In the genomic region with DNA sequence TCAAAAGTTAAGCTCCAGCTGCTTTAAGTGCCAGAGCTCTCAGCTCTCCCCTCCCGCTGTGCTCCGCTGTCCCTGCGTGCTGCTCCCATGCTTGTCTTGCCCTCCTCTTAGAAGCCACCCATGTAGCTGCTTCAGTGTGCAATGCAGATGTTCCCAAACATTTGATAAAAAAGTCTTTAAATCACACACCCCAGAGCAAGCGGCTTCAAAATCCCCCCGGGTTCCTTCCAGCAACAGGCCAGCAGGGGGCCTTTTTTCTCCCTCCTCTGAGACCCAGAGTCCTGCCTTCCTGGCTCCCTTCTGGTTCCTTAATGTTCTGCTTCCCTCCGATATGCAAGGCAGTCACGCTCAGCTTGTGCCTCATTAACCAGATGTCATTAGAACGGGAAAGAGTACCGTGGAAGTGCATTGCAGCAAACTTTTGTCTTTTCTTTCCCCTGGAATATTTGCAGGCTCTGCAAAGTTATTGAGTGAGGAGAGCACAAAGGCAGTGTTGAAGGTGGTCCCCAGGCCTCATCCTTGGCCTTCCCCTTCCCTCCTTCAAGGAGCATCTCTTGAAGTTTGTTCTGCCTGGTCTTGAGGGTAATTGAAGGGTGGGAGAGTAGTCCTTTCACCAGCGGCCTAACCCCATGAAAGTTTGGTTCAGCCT, we compare ENCODE assay signal across 10 cellular contexts. TPM values are rescaled to one million over a fixed set of nuclear protein-coding genes. Genes with fewer than 3 reads are reported as not detected.
A peak's percentile ranks its signal among the peaks of the same experiment; 100 is the strongest.
DNase-seq lines count a peak whose midpoint lies in the region; ATAC-seq, FAIRE-seq and TF ChIP-seq lines count a peak whose summit lies in the region.
"Had no signal": no experiment of that assay in that cellular context is flagged by ENCODE, and none has a peak within 500 bp of the region (broad histone marks: within the 10 kb centered on the region; RNA-seq: fewer than 3 reads in every experiment).

No MANE protein-coding gene starts in this region.

- H3K79me2 ChIP-seq in H1 (ENCODE audit: control insufficient read depth in 1 of 2, insufficient read depth in 2 of 2, low read length in 2 of 2): no peaks in the 10 kb centered on the region

- H3K4me2 ChIP-seq in IMR-90 (ENCODE audit: low read depth, low read length): peak overlapping the region; percentile 21; the same call in 1 of the 2 replicates
- H3K4me2 ChIP-seq in H1 (ENCODE audit: insufficient read depth in 1 of 2, low read depth in 2 of 2, low read length in 2 of 2): peak overlapping the region; percentile 15 to 29; a peak in 1 of 4 replicates

- H4K8ac ChIP-seq in IMR-90 (ENCODE audit: low read depth in 2 of 2, low read length in 2 of 2) (peak overlapping the region in 1 of 2 experiments; percentile 47; a peak in 1 of 4 replicates), H1 (ENCODE audit: extremely low read depth, insufficient read depth, low read length) (no peak overlapping the region; the same call in 1 of the 2 replicates)

- no peaks in the 10 kb centered on the region for H3K9me3 Mint-ChIP-seq in nephron
- H3K9me3 Mint-ChIP-seq: naive B cell had no signal

- dilution Hi-C loops in IMR-90 (cut with HindIII; ENCODE audit: low sequenced_read_pairs, unreplicated experiment): no loop called here

- no peak overlapping the region for H2BK20ac ChIP-seq in IMR-90 (ENCODE audit: low read depth, low read length)
- no peak overlapping the region; the same call in 1 of the 2 replicates for H2BK20ac ChIP-seq in H1 (ENCODE audit: low read length)

- H3K56ac ChIP-seq in IMR-90 (ENCODE audit: extremely low read depth, insufficient read depth, low read length) (no peak overlapping the region), H1 (replicated peaks; ENCODE audit: insufficient read length, low read depth, low read length) (no peak overlapping the region)

- H3K27ac Mint-ChIP-seq in nephron: peak overlapping the region in 2 of 3 experiments; percentile 40 to 48

- peak overlapping the region; percentile 80 for H2AFZ ChIP-seq in IMR-90 (replicated peaks; ENCODE audit: low read length, poor library complexity)
- peak overlapping the region; percentile 71; the same call in 1 of the 2 replicates for H2AFZ ChIP-seq in H1 (ENCODE audit: low read length)

- H4K5ac ChIP-seq in IMR-90 (ENCODE audit: low read depth, low read length) (no peak overlapping the region), H1 (ENCODE audit: insufficient read length, low read depth, low read length) (no peak overlapping the region)

- CTCF ChIA-PET in IMR-90 (lab: Yijun Ruan, JAX): interaction anchor here (1.0 to 1.6 kb wide), 5 partner anchors 13 to 245 kb away, joined by 3 to 12 read pairs (median 4); no protein-coding TSS in a partner anchor
- CTCF ChIA-PET in H1 (lab: Charles Lee; ENCODE audit: partially characterized antibody): interaction anchor here (0.6 to 5.0 kb wide), 32 partner anchors 9 to 263 kb away, joined by 3 to 52 read pairs (median 5); a partner anchor contains a TSS

- H3K4ac ChIP-seq in IMR-90 (ENCODE audit: low read depth, low read length) (no peak overlapping the region), H1 (replicated peaks; ENCODE audit: insufficient read length, low read depth, low read length) (no peak overlapping the region)

- H3K27ac ChIP-seq in IMR-90 (ENCODE audit: insufficient read depth, low read length): no peak overlapping the region
- no peak overlapping the region for H3K27ac ChIP-seq in H1 (ENCODE audit: low read depth, low read length)
- H3K27ac ChIP-seq: SK-N-MC had no signal

- peak; percentile 75 for TF ChIP-seq CTCF in IMR-90 (conservative IDR thresholded peaks at IDR 0.05; ENCODE audit: low read depth, low read length)
- peak; percentile 40 to 55 (median 50) for TF ChIP-seq CTCF in H1 (IDR thresholded peaks at IDR 0.05; ENCODE audit: control extremely low read depth in 1 of 3, insufficient read depth in 1 of 3, low read depth in 1 of 3, low read length in 3 of 3)
- peak; percentile 68 to 76 (median 73) for TF ChIP-seq CTCF in nephron (IDR thresholded peaks at IDR 0.05; ENCODE audit: unreplicated experiment in 3 of 3)

- H3K4me1 Mint-ChIP-seq in nephron: peaks cover 10% of the 10 kb centered on the region

- H3K79me1 ChIP-seq in IMR-90 (ENCODE audit: low read depth in 1 of 2, low read length in 2 of 2) (no peaks in the 10 kb centered on the region), H1 (ENCODE audit: low read depth, low read length) (no peaks in the 10 kb centered on the region)

- no peaks in the 10 kb centered on the region for H4K20me1 ChIP-seq in IMR-90 (ENCODE audit: insufficient read depth, low read length)
- no peaks in the 10 kb centered on the region for H4K20me1 ChIP-seq in H1 (replicated peaks in 1 of 2; ENCODE audit: control insufficient read depth in 1 of 2, insufficient read depth in 2 of 2, low read length in 2 of 2)

- ATAC-seq in IMR-90 (ENCODE audit: low read depth) (peak; percentile 93), GM19035 (IDR thresholded peaks at IDR 0.05; ENCODE audit: unreplicated experiment) (no peak), HG03108 (IDR thresholded peaks at IDR 0.05; ENCODE audit: unreplicated experiment) (no peak), HG02981 (IDR thresholded peaks at IDR 0.05; ENCODE audit: unreplicated experiment) (no peak)

- BruUV-seq in IMR-90 (replicated peaks; lab: Mats Ljungman, UMichigan): no TSS peak

- no peaks in the 10 kb centered on the region for H3K36me3 Mint-ChIP-seq in nephron (ENCODE audit: low read depth)
- H3K36me3 Mint-ChIP-seq: naive B cell had no signal

- peaks cover 4% of the 10 kb centered on the region for H3K9me1 ChIP-seq in IMR-90 (ENCODE audit: insufficient read depth, low read length)

- H3K4me1 ChIP-seq in IMR-90 (ENCODE audit: control insufficient read depth, insufficient read depth, low read length) (peaks cover 6% of the 10 kb centered on the region; the same call in 1 of the 2 replicates), H1 (replicated peaks in 1 of 4; ENCODE audit: control insufficient read depth in 3 of 4, insufficient read depth in 4 of 4, low read length in 3 of 4) (peaks cover 3 to 15% (median 4%) of the 10 kb centered on the region in 4 experiments)

- H2BK15ac ChIP-seq in IMR-90 (ENCODE audit: low read depth, low read length) (no peak overlapping the region), H1 (ENCODE audit: low read length) (peak overlapping the region; percentile 83; the same call in 1 of the 2 replicates)

- TF ChIP-seq POLR2A in IMR-90 (IDR thresholded peaks at IDR 0.05; ENCODE audit: low read depth, low read length): no peak
- no peak for TF ChIP-seq POLR2A in H1 (IDR thresholded peaks at IDR 0.05; ENCODE audit: control extremely low read depth in 1 of 2, low read depth in 2 of 2, low read length in 2 of 2)

- no peak overlapping the region for H3K18ac ChIP-seq in IMR-90 (ENCODE audit: low read depth, low read length)
- peak overlapping the region; percentile 38 for H3K18ac ChIP-seq in H1 (ENCODE audit: extremely low read depth, low read length)

- peak overlapping the region; percentile 35; the same call in 1 of the 2 replicates for H2BK12ac ChIP-seq in H1 (ENCODE audit: low read depth, low read length)

- no peak for FAIRE-seq in H1 (lab: Jason Lieb, UNC)

- peak; percentile 13 for DNase-seq in Daoy (ENCODE audit: low read depth)
- peak; percentile 51 for DNase-seq in IMR-90
- peak; percentile 13 for DNase-seq in activated CD4-positive, alpha-beta T cell treated with anti-CD3 and anti-CD28 coated beads for 1 hour
- peak in 1 of 2 experiments; percentile 74 for DNase-seq in H1 (ENCODE audit: low read depth in 1 of 2, low spot score in 2 of 2)
- DNase-seq: naive B cell had no signal

- H3K36me3 ChIP-seq in IMR-90 (ENCODE audit: control insufficient read depth, insufficient read depth, low read length): no peaks in the 10 kb centered on the region
- H3K36me3 ChIP-seq in H1 (ENCODE audit: control insufficient read depth in 2 of 4, insufficient read depth in 4 of 4, low read length in 3 of 4): no peaks in the 10 kb centered on the region

- no peak overlapping the region; the same call in 1 of the 2 replicates for H3K14ac ChIP-seq in IMR-90 (replicated peaks; ENCODE audit: low read depth, low read length)
- no peak overlapping the region for H3K14ac ChIP-seq in H1 (ENCODE audit: insufficient read length)

- H2BK5ac ChIP-seq in IMR-90 (ENCODE audit: low read depth, low read length, poor library complexity, severe bottlenecking) (no peak overlapping the region), H1 (ENCODE audit: low read depth, low read length) (peak overlapping the region; percentile 10; the same call in 1 of the 2 replicates)

- 10% methylated on average over 4 of the region's 10 CpGs; no CpG with 5 or more reads in 1 of the 2 experiments for WGBS in IMR-90 (ENCODE audit: extremely low coverage in 2 of 2, insufficient read length in 1 of 2), 2 experiments
- WGBS in H1 (ENCODE audit: extremely low coverage in 1 of 2, insufficient coverage in 1 of 2, insufficient read length in 1 of 2, insufficient replicate concordance in 2 of 2, low coverage in 1 of 2, low lambda C conversion rate in 2 of 2, missing lambda C conversion rate in 1 of 2), 2 experiments: 29% methylated on average over 10 of the region's 10 CpGs; no CpG with 5 or more reads in 1 of the 2 experiments

- intact Hi-C loops in IMR-90 (cut with micrococcal nuclease): loop anchor here (1.0 to 2.0 kb wide), 2 partner anchors 205 to 245 kb away; no protein-coding TSS in a partner anchor

- TF ChIP-seq RAD21 in IMR-90 (IDR thresholded peaks at IDR 0.05; ENCODE audit: low read length) (peak; percentile 60), H1 (IDR thresholded peaks at IDR 0.05 in 1 of 2, conservative IDR thresholded peaks at IDR 0.05 in 1 of 2; ENCODE audit: low read depth in 2 of 2, low read length in 2 of 2) (peak; percentile 54 to 57)

- no peak overlapping the region for H3K4me3 ChIP-seq in IMR-90 (ENCODE audit: insufficient read depth, low read depth, low read length)
- H3K4me3 ChIP-seq in H1 (ENCODE audit: extremely low read depth in 1 of 4, insufficient read depth in 2 of 4, low read depth in 3 of 4, low read length in 4 of 4): no peak overlapping the region
- H3K4me3 ChIP-seq: SK-N-MC had no signal

- 0 out of 2 replicates have a peak overlapping the region, but pooled peaks have one; percentile 66 for H3K23ac ChIP-seq in IMR-90 (ENCODE audit: low read depth, low read length)
- no peak overlapping the region for H3K23ac ChIP-seq in H1 (ENCODE audit: insufficient read length)

- POLR2A ChIA-PET in IMR-90 (lab: Charles Lee; ENCODE audit: unreplicated experiment): no interaction called here
- POLR2A ChIA-PET in H1 (lab: Charles Lee; ENCODE audit: partially characterized antibody): interaction anchor here (0.5 to 0.9 kb wide), 3 partner anchors 11 to 347 kb away, joined by 3 to 5 read pairs (median 4); no protein-coding TSS in a partner anchor

- H2AK9ac ChIP-seq in IMR-90 (replicated peaks; ENCODE audit: low read depth, low read length, poor library complexity): peak overlapping the region; percentile 31

- H2BK120ac ChIP-seq in IMR-90 (ENCODE audit: low read depth, low read length): no peak overlapping the region
- H2BK120ac ChIP-seq in H1 (replicated peaks; ENCODE audit: low read depth, low read length): no peak overlapping the region

- H3K23me2 ChIP-seq in H1 (ENCODE audit: low read depth, low read length): no peaks in the 10 kb centered on the region

- H4K91ac ChIP-seq in IMR-90 (ENCODE audit: insufficient read depth, low read depth, low read length) (no peak overlapping the region), H1 (replicated peaks; ENCODE audit: insufficient read length, low read length) (no peak overlapping the region)

- H3K4me3 Mint-ChIP-seq in nephron: peak overlapping the region in 1 of 3 experiments; percentile 27
- H3K4me3 Mint-ChIP-seq: naive B cell had no signal

- H3K9me3 ChIP-seq in IMR-90 (ENCODE audit: control insufficient read depth, insufficient read depth, low read length) (no peaks in the 10 kb centered on the region), H1 (ENCODE audit: insufficient read depth in 2 of 2, low read depth in 1 of 2, low read length in 1 of 2) (no peaks in the 10 kb centered on the region)

- in situ Hi-C loops in IMR-90 (cut with MboI; ENCODE audit: low sequenced_read_pairs): no loop called here

- TF ChIP-seq EP300 in H1 (IDR thresholded peaks at IDR 0.05; ENCODE audit: borderline replicate concordance in 1 of 2, low read depth in 2 of 2, low read length in 2 of 2): no peak

- peaks cover 5% of the 10 kb centered on the region for H3K27me3 Mint-ChIP-seq in nephron (ENCODE audit: low read depth)

- H3K27me3 ChIP-seq in IMR-90 (ENCODE audit: control insufficient read depth, insufficient read depth, low read length) (no peaks in the 10 kb centered on the region), H1 (replicated peaks in 1 of 4; ENCODE audit: control insufficient read depth in 3 of 4, extremely low read depth in 1 of 4, insufficient read depth in 3 of 4, low read length in 3 of 4) (0 out of 7 replicates have a peak, but pooled peaks cover 0 to 3% (median 0%) of the 10 kb centered on the region in 4 experiments)

- H2AK5ac ChIP-seq in IMR-90 (ENCODE audit: low read depth, low read length): 0 out of 2 replicates have a peak overlapping the region, but pooled peaks have one; percentile 9
- H2AK5ac ChIP-seq in H1 (ENCODE audit: low read depth, low read length): no peak overlapping the region

- H3K9ac ChIP-seq in IMR-90 (ENCODE audit: low read depth, low read length) (no peak overlapping the region), H1 (replicated peaks in 1 of 4; ENCODE audit: extremely low read depth in 1 of 4, low read depth in 3 of 4, low read length in 3 of 4) (no peak overlapping the region; a peak in 1 of 7 replicates)

RNA-seq across cellular contexts. Expression of a gene that starts 25.5 kb away (rescaled TPM):
- total RNA-seq in Daoy (2014; rRNA removed; shearing (Covaris generic)): 0.45 TPM in 1 of 2 replicates, not detected in the other
- total RNA-seq in IMR-90 (2012; rRNA removed): 0.28 and 0.36 TPM in 2 replicates
- polyA plus RNA-seq in IMR-90 (2012; rRNA removed): 2.6 and 3.2 TPM in 2 replicates
- 1.6 and 1.7 TPM in 2 replicates for polyA plus RNA-seq in IMR-90 (2012; cell fraction: cytosol; rRNA removed)
- 2.6 and 4.0 TPM in 2 replicates for polyA plus RNA-seq in IMR-90 (2012; cell fraction: nucleus; rRNA removed; ENCODE audit: low replicate concordance)
- total RNA-seq in H1 (2021; fragmentation: NEBNext Ultra II Directional; extraction: Animal tissue kit (Norgen Biotek cat#: 25700)): 0.40 and 0.43 TPM in 2 replicates
- polyA plus RNA-seq in H1 (2011; rRNA removed): 0.17 and 0.20 TPM in 2 replicates
- polyA plus RNA-seq in H1 (2011; cell fraction: cytosol; rRNA removed): 0.28 TPM
- polyA plus RNA-seq in H1 (2011; cell fraction: nucleus; rRNA removed): 0.20 TPM
- 0.35 to 0.62 TPM (median 0.59 TPM) in 4 replicates for polyA plus RNA-seq in H1 (2012, experiment 1 of 2)
- polyA plus RNA-seq in H1 (2012, experiment 2 of 2): 0.17 TPM
- polyA plus RNA-seq in H1 (2013, experiment 1 of 2): 0.55 TPM
- 0.74 TPM for polyA plus RNA-seq in H1 (2013, experiment 2 of 2)
- polyA minus RNA-seq in H1 (2011; rRNA and poly(A)+ RNA removed): 0.49 and 1.2 TPM in 2 replicates
- polyA minus RNA-seq in H1 (2011; cell fraction: cytosol; rRNA and poly(A)+ RNA removed): 0.29 TPM
- polyA minus RNA-seq in H1 (2011; cell fraction: nucleus; rRNA and poly(A)+ RNA removed): 1.1 TPM

RNA-seq across cellular contexts. Expression of a gene that starts 39.5 kb away (rescaled TPM):
- total RNA-seq in Daoy (2014; rRNA removed; shearing (Covaris generic)): not detected in 2 replicates
- total RNA-seq in IMR-90 (2012; rRNA removed): not detected in 2 replicates
- 0.03 TPM in 1 of 2 replicates, not detected in the other for polyA plus RNA-seq in IMR-90 (2012; rRNA removed)
- not detected in 2 replicates for polyA plus RNA-seq in IMR-90 (2012; cell fraction: cytosol; rRNA removed)
- 0.04 and 0.05 TPM in 2 replicates for polyA plus RNA-seq in IMR-90 (2012; cell fraction: nucleus; rRNA removed; ENCODE audit: low replicate concordance)
- not detected in 2 replicates for total RNA-seq in H1 (2021; fragmentation: NEBNext Ultra II Directional; extraction: Animal tissue kit (Norgen Biotek cat#: 25700))
- not detected in 2 replicates for polyA plus RNA-seq in H1 (2011; rRNA removed)
- polyA plus RNA-seq in H1 (2011; cell fraction: cytosol; rRNA removed): not detected
- polyA plus RNA-seq in H1 (2011; cell fraction: nucleus; rRNA removed): not detected
- polyA plus RNA-seq in H1 (2012, experiment 1 of 2): not detected in 4 replicates
- polyA plus RNA-seq in H1 (2012, experiment 2 of 2): not detected
- not detected for polyA plus RNA-seq in H1 (2013, experiment 1 of 2)
- not detected for polyA plus RNA-seq in H1 (2013, experiment 2 of 2)
- polyA minus RNA-seq in H1 (2011; rRNA and poly(A)+ RNA removed): not detected in 2 replicates
- not detected for polyA minus RNA-seq in H1 (2011; cell fraction: cytosol; rRNA and poly(A)+ RNA removed)
- not detected for polyA minus RNA-seq in H1 (2011; cell fraction: nucleus; rRNA and poly(A)+ RNA removed)
